24 cellular contexts compared by ENCODE assay signal in genomic region chr11:5460983-5461621, GRCh38. TPM values are rescaled to one million over a fixed set of nuclear protein-coding genes. Genes with fewer than 3 reads are reported as not detected.
DNase-seq lines count a peak whose midpoint lies in the region; ATAC-seq, FAIRE-seq and TF ChIP-seq lines count a peak whose summit lies in the region.
"Had no signal": no experiment of that assay in that cellular context is flagged by ENCODE, and none has a peak within 500 bp of the region (broad histone marks: within the 10 kb centered on the region; RNA-seq: fewer than 3 reads in every experiment).

No MANE protein-coding gene starts in this region.

- no peaks in the 10 kb centered on the region for H3K9me1 ChIP-seq in K562 (ENCODE audit: control insufficient read depth, insufficient read depth, low read length)

- peaks cover 2% of the 10 kb centered on the region for H3K9me3 Mint-ChIP-seq in glutamatergic neuron (ENCODE audit: unreplicated experiment)

- CTCF ChIA-PET in K562 (lab: Yijun Ruan, JAX; ENCODE audit: low intra/inter-chr PET ratio): no interaction called here

- H4K20me1 ChIP-seq in K562 (replicated peaks; ENCODE audit: control insufficient read depth, insufficient read depth, low read length): 0 out of 2 replicates have a peak, but pooled peaks cover 3% of the 10 kb centered on the region

- TF ChIP-seq RAD21 in K562 (CRISPR knock-in tag; conservative IDR thresholded peaks at IDR 0.05 in 1 of 2, IDR thresholded peaks at IDR 0.05 in 1 of 2): no peak

- TF ChIP-seq CTCF in K562 (IDR thresholded peaks at IDR 0.05 in 2 of 3, conservative IDR thresholded peaks at IDR 0.05 in 1 of 3; ENCODE audit: insufficient read depth in 2 of 3, low read depth in 1 of 3, low read length in 3 of 3): no peak
- TF ChIP-seq CTCF in glutamatergic neuron (IDR thresholded peaks at IDR 0.05; ENCODE audit: partially characterized antibody, unreplicated experiment): no peak

- peak overlapping the region; percentile 25 for H3K27ac Mint-ChIP-seq in glutamatergic neuron (ENCODE audit: unreplicated experiment)
- H3K27ac Mint-ChIP-seq: CD4-positive, CD25-positive, alpha-beta regulatory T cell; CD8-positive, alpha-beta memory T cell had no signal

- 93% methylated on average over 7 of the region's 14 CpGs for WGBS in K562 (ENCODE audit: insufficient coverage, low coverage, missing lambda C conversion rate)

- POLR2A ChIA-PET in K562 (lab: Yijun Ruan, JAX): interaction anchor here (0.6 to 0.7 kb wide), 2 partner anchors 125 to 335 kb away, joined by 3 to 4 read pairs; no protein-coding TSS in a partner anchor

- ATAC-seq in K562 (no peak), sciatic nerve (peak; percentile 22), GM18861 (IDR thresholded peaks at IDR 0.05; ENCODE audit: unreplicated experiment) (no peak)
- ATAC-seq: GM12878 had no signal

- H3K4me1 Mint-ChIP-seq in glutamatergic neuron (ENCODE audit: low read depth, unreplicated experiment): no peaks in the 10 kb centered on the region
- H3K4me1 Mint-ChIP-seq: CD4-positive, CD25-positive, alpha-beta regulatory T cell; CD8-positive, alpha-beta memory T cell had no signal

- intact Hi-C loops in K562 (cut with micrococcal nuclease) (no loop called here), sciatic nerve (cut with DNase I) (no loop called here)

- H3K9ac ChIP-seq in K562 (ENCODE audit: insufficient read depth in 1 of 2, low read depth in 2 of 2, low read length in 2 of 2): peak overlapping the region in 1 of 2 experiments; percentile 43; a peak in 1 of 4 replicates

- no peaks in the 10 kb centered on the region for H3K36me3 Mint-ChIP-seq in glutamatergic neuron (ENCODE audit: unreplicated experiment)
- H3K36me3 Mint-ChIP-seq: CD4-positive, CD25-positive, alpha-beta regulatory T cell; CD8-positive, alpha-beta memory T cell had no signal

- in situ Hi-C loops in K562 (cut with MboI): no loop called here

- no peak for TF ChIP-seq EP300 in K562 (IDR thresholded peaks at IDR 0.05; ENCODE audit: low read length)

- no peak overlapping the region for H3K27ac ChIP-seq in K562 (ENCODE audit: extremely low read depth, low read depth, low read length)
- H3K27ac ChIP-seq: HL-60 had no signal

- peaks cover 78% of the 10 kb centered on the region for H3K36me3 ChIP-seq in K562 (ENCODE audit: control insufficient read depth, insufficient read depth, low read length)
- H3K36me3 ChIP-seq: BE2C, HAP-1 had no signal

- no peak overlapping the region for H3K4me3 Mint-ChIP-seq in glutamatergic neuron (ENCODE audit: unreplicated experiment)
- H3K4me3 Mint-ChIP-seq: CD8-positive, alpha-beta memory T cell had no signal

- no peak overlapping the region for H3K4me2 ChIP-seq in K562 (ENCODE audit: insufficient read depth, low read length)

- no peaks in the 10 kb centered on the region for H3K27me3 ChIP-seq in K562 (ENCODE audit: control insufficient read depth in 2 of 2, insufficient read depth in 2 of 2, low read length in 2 of 2)
- H3K27me3 ChIP-seq: BE2C had no signal

- DNase-seq in K562 (ENCODE audit: extremely low read depth in 1 of 4, low spot score in 3 of 4) (no peak), glutamatergic neuron (no peak), sciatic nerve (ENCODE audit: low spot score) (no peak), SW 1271 (lab: John Stamatoyannopoulos, UW) (no peak)
- no peak for DNase-seq in activated CD4-positive, CD25-positive, alpha-beta regulatory T cell (lab: John Stamatoyannopoulos, UW)
- DNase-seq: ACHN; BE2C; C1 segment of cervical spinal cord; CD4-positive, CD25-positive, alpha-beta regulatory T cell; CD8-positive, alpha-beta memory T cell; COR-L47; DMS 273 treated with DMSO at 0.1 percent for 48 hours; DMS53; DND-41; EL had no signal

- no peak overlapping the region for H2AFZ ChIP-seq in K562 (ENCODE audit: low read depth, low read length)

- no peak for FAIRE-seq in K562 (lab: Jason Lieb, UNC)
- FAIRE-seq: A204.1, GM12878, GM19239 had no signal

- peaks cover 2% of the 10 kb centered on the region for H3K27me3 Mint-ChIP-seq in glutamatergic neuron (ENCODE audit: unreplicated experiment)
- H3K27me3 Mint-ChIP-seq: CD4-positive, CD25-positive, alpha-beta regulatory T cell had no signal

- H3K4me3 ChIP-seq in K562: no peak overlapping the region
- H3K4me3 ChIP-seq: GM12878, HAP-1 had no signal

- H3K9me3 ChIP-seq in K562 (replicated peaks; ENCODE audit: control insufficient read depth, insufficient read depth, low read depth, low read length): 0 out of 2 replicates have a peak, but pooled peaks cover 2% of the 10 kb centered on the region
- H3K9me3 ChIP-seq: BE2C, HAP-1 had no signal

- BruUV-seq in K562 (replicated peaks; lab: Mats Ljungman, UMichigan): no TSS peak

- peaks cover 82% of the 10 kb centered on the region for H3K79me2 ChIP-seq in K562 (ENCODE audit: control insufficient read depth, insufficient read depth, low read length)

- no peak for TF ChIP-seq POLR2A in K562 (conservative IDR thresholded peaks at IDR 0.05)

- peaks cover 3 to 7% of the 10 kb centered on the region in 2 experiments; a peak in 3 of 5 replicates for H3K4me1 ChIP-seq in K562 (replicated peaks in 1 of 2; ENCODE audit: control insufficient read depth in 2 of 2, insufficient read depth in 2 of 2, low read length in 2 of 2)
- H3K4me1 ChIP-seq: BE2C, HAP-1 had no signal

RNA-seq across cellular contexts. Expression of gene OR51I2, which starts 12.0 kb away (rescaled TPM):
- total RNA-seq in K562 (2011; cell fraction: chromatin; rRNA removed; ENCODE audit: low replicate concordance): 0.21 and 0.77 TPM in 2 replicates
- total RNA-seq in K562 (2011; cell fraction: nucleolus; rRNA removed): not detected in 2 replicates
- 0.37 and 0.69 TPM in 2 replicates for total RNA-seq in K562 (2011; cell fraction: nucleoplasm; rRNA removed)
- total RNA-seq in K562 (2014; rRNA removed) (not detected in 2 replicates), K562 (2014; rRNA removed; fragmentation: Illumina TruSeq; extraction: Trizol) (not detected in 2 replicates), K562 (2015; rRNA removed; fragmentation: Illumina TruSeq; extraction: Trizol) (not detected in 2 replicates), K562 (2021) (not detected in 2 replicates), glutamatergic neuron (ENCODE audit: unreplicated experiment) (not detected), sciatic nerve (not detected)
- polyA plus RNA-seq in K562 (2011; rRNA removed) (not detected in 2 replicates), K562 (2014; fragmentation: Illumina TruSeq; extraction: Trizol) (not detected in 2 replicates), K562 (2014; fragmentation: Nextera tagmentation; extraction: Ambion mirVana) (under 1 TPM; 0.06 to 0.61 TPM), K562 (2014; rRNA removed) (0.07 TPM in 1 of 2 replicates, not detected in the other)
- not detected in 2 replicates for polyA plus RNA-seq in K562 (2011; cell fraction: cytosol; rRNA removed)
- polyA plus RNA-seq in K562 (2011; cell fraction: nucleus; rRNA removed): not detected in 2 replicates
- polyA plus RNA-seq in K562 (2012): 0.22 and 0.44 TPM in 2 replicates
- polyA minus RNA-seq in K562 (2011; rRNA and poly(A)+ RNA removed): 0.24 TPM in 1 of 2 replicates, not detected in the other
- not detected in 2 replicates for polyA minus RNA-seq in K562 (2011; cell fraction: cytosol; rRNA and poly(A)+ RNA removed)
- 0.13 and 0.22 TPM in 2 replicates for polyA minus RNA-seq in K562 (2011; cell fraction: nucleus; rRNA and poly(A)+ RNA removed)
- total RNA-seq: CD4-positive, CD25-positive, alpha-beta regulatory T cell; CD8-positive, alpha-beta memory T cell; G401; GM12878; H4 had no signal
- polyA plus RNA-seq: CD4-positive, CD25-positive, alpha-beta regulatory T cell; CD8-positive, alpha-beta memory T cell; GM12878 had no signal

RNA-seq across cellular contexts. Expression of gene OR51I1, which starts 19.8 kb away (rescaled TPM):
- 151 and 336 TPM in 2 replicates for total RNA-seq in K562 (2011; cell fraction: chromatin; rRNA removed; ENCODE audit: low replicate concordance)
- total RNA-seq in K562 (2011; cell fraction: nucleolus; rRNA removed): 55.7 and 118 TPM in 2 replicates
- 327 and 596 TPM in 2 replicates for total RNA-seq in K562 (2011; cell fraction: nucleoplasm; rRNA removed)
- total RNA-seq in K562 (2014; rRNA removed) (5.2 and 5.8 TPM in 2 replicates), K562 (2014; rRNA removed; fragmentation: Illumina TruSeq; extraction: Trizol) (11.0 and 16.5 TPM in 2 replicates), K562 (2015; rRNA removed; fragmentation: Illumina TruSeq; extraction: Trizol) (8.2 and 8.9 TPM in 2 replicates), K562 (2021) (6.6 and 7.2 TPM in 2 replicates), glutamatergic neuron (ENCODE audit: unreplicated experiment) (not detected), sciatic nerve (not detected)
- polyA plus RNA-seq in K562 (2011; rRNA removed) (2.8 and 5.7 TPM in 2 replicates), K562 (2014; fragmentation: Illumina TruSeq; extraction: Trizol) (2.6 TPM in 2 replicates), K562 (2014; fragmentation: Nextera tagmentation; extraction: Ambion mirVana) (1 to 10 TPM in 1 of 2 experiments, under 1 TPM in 1; 0.42 to 1.4 TPM), K562 (2014; rRNA removed) (1.8 and 1.9 TPM in 2 replicates)
- 1.4 and 2.2 TPM in 2 replicates for polyA plus RNA-seq in K562 (2011; cell fraction: cytosol; rRNA removed)
- polyA plus RNA-seq in K562 (2011; cell fraction: nucleus; rRNA removed): 44.8 and 45.8 TPM in 2 replicates
- 0.53 and 1.0 TPM in 2 replicates for polyA plus RNA-seq in K562 (2012)
- polyA minus RNA-seq in K562 (2011; rRNA and poly(A)+ RNA removed): 168 and 311 TPM in 2 replicates
- 4.9 and 6.2 TPM in 2 replicates for polyA minus RNA-seq in K562 (2011; cell fraction: cytosol; rRNA and poly(A)+ RNA removed)
- 284 and 414 TPM in 2 replicates for polyA minus RNA-seq in K562 (2011; cell fraction: nucleus; rRNA and poly(A)+ RNA removed)
- total RNA-seq: CD4-positive, CD25-positive, alpha-beta regulatory T cell; CD8-positive, alpha-beta memory T cell; G401 had no signal
- polyA plus RNA-seq: CD4-positive, CD25-positive, alpha-beta regulatory T cell; CD8-positive, alpha-beta memory T cell had no signal

RNA-seq across cellular contexts. Expression of gene OR52D1, which starts 27.4 kb away (rescaled TPM):
- 1.1 and 3.1 TPM in 2 replicates for total RNA-seq in K562 (2011; cell fraction: chromatin; rRNA removed; ENCODE audit: low replicate concordance)
- 1.2 and 1.8 TPM in 2 replicates for total RNA-seq in K562 (2011; cell fraction: nucleolus; rRNA removed)
- total RNA-seq in K562 (2011; cell fraction: nucleoplasm; rRNA removed): 1.5 and 4.6 TPM in 2 replicates
- total RNA-seq in K562 (2014; rRNA removed): 0.12 and 0.14 TPM in 2 replicates
- total RNA-seq in K562 (2014; rRNA removed; fragmentation: Illumina TruSeq; extraction: Trizol): not detected in 2 replicates
- not detected in 2 replicates for total RNA-seq in K562 (2015; rRNA removed; fragmentation: Illumina TruSeq; extraction: Trizol)
- not detected in 2 replicates for total RNA-seq in K562 (2021)
- not detected in 2 replicates for polyA plus RNA-seq in K562 (2011; rRNA removed)
- not detected in 2 replicates for polyA plus RNA-seq in K562 (2011; cell fraction: cytosol; rRNA removed)
- polyA plus RNA-seq in K562 (2011; cell fraction: nucleus; rRNA removed): not detected in 2 replicates
- polyA plus RNA-seq in K562 (2012): 0.87 and 2.4 TPM in 2 replicates
- not detected in 2 replicates for polyA plus RNA-seq in K562 (2014; fragmentation: Illumina TruSeq; extraction: Trizol)
- polyA plus RNA-seq in K562 (2014; fragmentation: Nextera tagmentation; extraction: Ambion mirVana): 1 to 10 TPM in 1 of 2 experiments, under 1 TPM in 1; 0.97 to 1.3 TPM
- polyA plus RNA-seq in K562 (2014; rRNA removed): not detected in 2 replicates
- 0.46 and 0.84 TPM in 2 replicates for polyA minus RNA-seq in K562 (2011; rRNA and poly(A)+ RNA removed)
- not detected in 2 replicates for polyA minus RNA-seq in K562 (2011; cell fraction: cytosol; rRNA and poly(A)+ RNA removed)
- polyA minus RNA-seq in K562 (2011; cell fraction: nucleus; rRNA and poly(A)+ RNA removed): 3.2 and 4.2 TPM in 2 replicates
- not detected for total RNA-seq in glutamatergic neuron (ENCODE audit: unreplicated experiment)
- not detected for total RNA-seq in sciatic nerve
- total RNA-seq: CD4-positive, CD25-positive, alpha-beta regulatory T cell; CD8-positive, alpha-beta memory T cell; G401; GM12878; H4; HT1080 had no signal
- polyA plus RNA-seq: CD4-positive, CD25-positive, alpha-beta regulatory T cell; CD8-positive, alpha-beta memory T cell; GM12878 had no signal

RNA-seq across cellular contexts. Expression of gene OR51Q1, which starts 39.2 kb away (rescaled TPM):
- 0.76 and 1.2 TPM in 2 replicates for total RNA-seq in K562 (2011; cell fraction: chromatin; rRNA removed; ENCODE audit: low replicate concordance)
- 0.33 and 0.66 TPM in 2 replicates for total RNA-seq in K562 (2011; cell fraction: nucleolus; rRNA removed)
- total RNA-seq in K562 (2011; cell fraction: nucleoplasm; rRNA removed): 0.73 and 0.76 TPM in 2 replicates
- total RNA-seq in K562 (2014; rRNA removed): 0.16 TPM in 1 of 2 replicates, not detected in the other
- total RNA-seq in K562 (2014; rRNA removed; fragmentation: Illumina TruSeq; extraction: Trizol): not detected in 2 replicates
- not detected in 2 replicates for total RNA-seq in K562 (2015; rRNA removed; fragmentation: Illumina TruSeq; extraction: Trizol)
- total RNA-seq in K562 (2021): not detected in 2 replicates
- polyA plus RNA-seq in K562 (2011; rRNA removed): not detected in 2 replicates
- not detected in 2 replicates for polyA plus RNA-seq in K562 (2011; cell fraction: cytosol; rRNA removed)
- not detected in 2 replicates for polyA plus RNA-seq in K562 (2011; cell fraction: nucleus; rRNA removed)
- 0.13 TPM in 1 of 2 replicates, not detected in the other for polyA plus RNA-seq in K562 (2012)
- polyA plus RNA-seq in K562 (2014; fragmentation: Illumina TruSeq; extraction: Trizol): not detected in 2 replicates
- polyA plus RNA-seq in K562 (2014; fragmentation: Nextera tagmentation; extraction: Ambion mirVana): under 1 TPM in 1 of 2 experiments, not detected in 1; 0.69 TPM
- polyA plus RNA-seq in K562 (2014; rRNA removed): not detected in 2 replicates
- not detected in 2 replicates for polyA minus RNA-seq in K562 (2011; rRNA and poly(A)+ RNA removed)
- not detected in 2 replicates for polyA minus RNA-seq in K562 (2011; cell fraction: cytosol; rRNA and poly(A)+ RNA removed)
- 1.1 and 1.6 TPM in 2 replicates for polyA minus RNA-seq in K562 (2011; cell fraction: nucleus; rRNA and poly(A)+ RNA removed)
- total RNA-seq in glutamatergic neuron (ENCODE audit: unreplicated experiment): not detected
- not detected for total RNA-seq in sciatic nerve
- total RNA-seq: CD4-positive, CD25-positive, alpha-beta regulatory T cell; CD8-positive, alpha-beta memory T cell; G401; GM12878; H4; HT1080 had no signal
- polyA plus RNA-seq: CD4-positive, CD25-positive, alpha-beta regulatory T cell; CD8-positive, alpha-beta memory T cell; GM12878 had no signal

RNA-seq across cellular contexts. Expression of gene UBQLN3, which starts 48.7 kb away (rescaled TPM):
- 0.12 and 0.33 TPM in 2 replicates for total RNA-seq in K562 (2011; cell fraction: chromatin; rRNA removed; ENCODE audit: low replicate concordance)
- total RNA-seq in K562 (2011; cell fraction: nucleolus; rRNA removed): not detected in 2 replicates
- not detected in 2 replicates for total RNA-seq in K562 (2011; cell fraction: nucleoplasm; rRNA removed)
- 0.27 TPM in 1 of 2 replicates, not detected in the other for total RNA-seq in K562 (2014; rRNA removed)
- not detected in 2 replicates for total RNA-seq in K562 (2014; rRNA removed; fragmentation: Illumina TruSeq; extraction: Trizol)
- total RNA-seq in K562 (2015; rRNA removed; fragmentation: Illumina TruSeq; extraction: Trizol): not detected in 2 replicates
- 0.07 TPM in 1 of 2 replicates, not detected in the other for total RNA-seq in K562 (2021)
- polyA plus RNA-seq in K562 (2011; rRNA removed): 0.05 TPM in 1 of 2 replicates, not detected in the other
- not detected in 2 replicates for polyA plus RNA-seq in K562 (2011; cell fraction: cytosol; rRNA removed)
- polyA plus RNA-seq in K562 (2011; cell fraction: nucleus; rRNA removed): 0.06 and 0.21 TPM in 2 replicates
- not detected in 2 replicates for polyA plus RNA-seq in K562 (2012)
- polyA plus RNA-seq in K562 (2014; fragmentation: Illumina TruSeq; extraction: Trizol): not detected in 2 replicates
- polyA plus RNA-seq in K562 (2014; fragmentation: Nextera tagmentation; extraction: Ambion mirVana): under 1 TPM in 1 of 2 experiments, not detected in 1; 0.01 TPM
- not detected in 2 replicates for polyA plus RNA-seq in K562 (2014; rRNA removed)
- polyA minus RNA-seq in K562 (2011; rRNA and poly(A)+ RNA removed): 0.11 TPM in 1 of 2 replicates, not detected in the other
- polyA minus RNA-seq in K562 (2011; cell fraction: cytosol; rRNA and poly(A)+ RNA removed): not detected in 2 replicates
- 0.13 and 0.22 TPM in 2 replicates for polyA minus RNA-seq in K562 (2011; cell fraction: nucleus; rRNA and poly(A)+ RNA removed)
- not detected for total RNA-seq in glutamatergic neuron (ENCODE audit: unreplicated experiment)
- total RNA-seq in sciatic nerve: 1.1 TPM
- total RNA-seq: CD8-positive, alpha-beta memory T cell; G401; GM12878; H4; HT1080 had no signal
- polyA plus RNA-seq: CD4-positive, CD25-positive, alpha-beta regulatory T cell; CD8-positive, alpha-beta memory T cell; GM12878 had no signal
